ENCODE assay signal across 1 cellular context in the genomic region with DNA sequence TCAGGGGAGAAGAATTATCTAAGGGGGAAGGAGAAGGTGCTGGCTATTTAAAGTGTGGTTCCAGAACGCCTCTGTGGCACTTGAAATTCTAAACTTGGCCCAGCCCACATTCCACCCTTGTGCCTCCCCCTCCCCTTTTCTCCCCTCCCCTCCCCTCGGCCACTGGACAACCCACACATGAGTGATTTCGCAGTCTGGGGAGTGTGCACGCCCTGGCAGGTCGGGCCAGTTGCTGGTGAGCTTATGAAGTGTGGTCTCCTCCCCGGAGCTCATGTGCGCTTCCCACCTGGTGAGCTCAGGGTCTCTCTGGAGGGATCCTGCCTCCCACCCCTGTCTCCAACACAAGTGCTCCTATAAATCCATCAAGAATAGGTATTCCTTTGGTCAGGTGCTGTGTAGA.
TF ChIP-seq lines count a peak whose summit lies in the region.

Gene SLC6A13 (minus strand): TSS at position 20 of the 400 bp plus-strand sequence. CDS start 2,784 bp downstream, outside the sequence.

TF ChIP-seq in IMR-90, 13 proteins besides CTCF, POLR2A, EP300 and RAD21 (continued from another document):
- TF ChIP-seq, protein P1, sequence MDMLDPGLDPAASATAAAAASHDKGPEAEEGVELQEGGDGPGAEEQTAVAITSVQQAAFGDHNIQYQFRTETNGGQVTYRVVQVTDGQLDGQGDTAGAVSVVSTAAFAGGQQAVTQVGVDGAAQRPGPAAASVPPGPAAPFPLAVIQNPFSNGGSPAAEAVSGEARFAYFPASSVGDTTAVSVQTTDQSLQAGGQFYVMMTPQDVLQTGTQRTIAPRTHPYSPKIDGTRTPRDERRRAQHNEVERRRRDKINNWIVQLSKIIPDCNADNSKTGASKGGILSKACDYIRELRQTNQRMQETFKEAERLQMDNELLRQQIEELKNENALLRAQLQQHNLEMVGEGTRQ (IDR thresholded peaks at IDR 0.05; ENCODE audit: low read depth, low read length) = no peak
- no peak for TF ChIP-seq FOS (IDR thresholded peaks at IDR 0.05; ENCODE audit: low read depth, low read length)
- TF ChIP-seq RCOR1 (IDR thresholded peaks at IDR 0.05; ENCODE audit: insufficient replicate concordance, low read length) = no peak
- TF ChIP-seq SMC3 (IDR thresholded peaks at IDR 0.05; ENCODE audit: low read depth, low read length) = no peak
- no peak for TF ChIP-seq MAZ (IDR thresholded peaks at IDR 0.05; ENCODE audit: borderline replicate concordance, low read depth, low read length)
- TF ChIP-seq ELK1 (IDR thresholded peaks at IDR 0.05; ENCODE audit: borderline replicate concordance, low read depth, low read length) = no peak
TF ChIP-seq in IMR-90: peak in this region for 0.
